In the genomic region with DNA sequence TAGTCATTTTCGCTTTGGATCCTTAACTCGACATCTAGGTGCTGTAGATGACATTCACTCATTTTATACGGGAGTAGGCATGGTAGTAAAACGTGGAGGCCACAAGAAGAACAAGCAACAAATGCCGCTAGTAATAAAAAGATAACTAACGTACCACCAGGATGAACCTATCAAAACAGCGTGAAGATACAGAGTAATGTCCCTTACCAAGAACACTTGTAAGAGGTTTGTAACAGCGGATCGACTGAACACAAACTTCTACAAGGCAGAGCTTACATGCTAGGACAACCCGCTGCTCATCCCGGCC, we compare ENCODE assay signal across 8 cellular contexts. TPM values are rescaled to one million over a fixed set of nuclear protein-coding genes. Genes with fewer than 3 reads are reported as not detected.
DNase-seq lines count a peak whose midpoint lies in the region; ATAC-seq and TF ChIP-seq lines count a peak whose summit lies in the region.

No MANE protein-coding gene starts in this region.

- DNase-seq in NT2/D1 (ENCODE audit: low read depth, low spot score) (no peak), epithelial cell of esophagus (ENCODE audit: low read depth) (peak; percentile 2), osteoblast (ENCODE audit: insufficient read length, low spot score, missing footprints) (peak; percentile 64), NCI-H69 (lab: John Stamatoyannopoulos, UW) (no peak)
- DNase-seq in stimulated activated CD4-positive, alpha-beta T cell treated with anti-CD3 and anti-CD28 coated beads, Interleukin-2, amount 100 ng/mL, for 48 hours, result no peak

- peak; percentile 13 for ATAC-seq in GM21381 (IDR thresholded peaks at IDR 0.05; ENCODE audit: unreplicated experiment)
- ATAC-seq in HG03460 (IDR thresholded peaks at IDR 0.05; ENCODE audit: unreplicated experiment), result no peak
- no peak for ATAC-seq in GM21619 (IDR thresholded peaks at IDR 0.05; ENCODE audit: unreplicated experiment)

- H3K27me3 ChIP-seq in NT2/D1 (ENCODE audit: insufficient read depth, insufficient read length) (no peaks in the 10 kb centered on the region), osteoblast (ENCODE audit: insufficient read depth, low read length) (no peaks in the 10 kb centered on the region)

- peak overlapping the region; percentile 90 for H3K27ac ChIP-seq in osteoblast (ENCODE audit: low read depth, low read length)

- peaks cover 63% of the 10 kb centered on the region for H3K79me2 ChIP-seq in osteoblast (ENCODE audit: insufficient read depth, low read length)

- H3K9me3 ChIP-seq in NT2/D1 (ENCODE audit: insufficient read depth, low read length) (peaks cover 11% of the 10 kb centered on the region; the same call in 1 of the 2 replicates), osteoblast (ENCODE audit: low read depth, low read length) (no peaks in the 10 kb centered on the region)

- TF ChIP-seq CTCF in epithelial cell of esophagus (IDR thresholded peaks at IDR 0.05; ENCODE audit: insufficient read depth, low read depth, low read length, missing control alignments) (no peak), osteoblast (IDR thresholded peaks at IDR 0.05; ENCODE audit: extremely low read depth, low read depth, low read length) (no peak)

- peaks cover 13% of the 10 kb centered on the region for H3K36me3 ChIP-seq in NT2/D1 (ENCODE audit: insufficient read depth, insufficient read length, low read length)
- H3K36me3 ChIP-seq in osteoblast (ENCODE audit: insufficient read depth, low read length), result no peaks in the 10 kb centered on the region

- H3K4me3 ChIP-seq in NT2/D1 (ENCODE audit: insufficient read length, low read depth) (peak overlapping the region; percentile 91), epithelial cell of esophagus (ENCODE audit: low read length) (peak overlapping the region; percentile 81), osteoblast (ENCODE audit: insufficient read depth, low read length) (peak overlapping the region; percentile 93)

- peak overlapping the region; percentile 95 for H3K4me2 ChIP-seq in osteoblast (ENCODE audit: insufficient read depth, low read length)

- H3K9ac ChIP-seq in NT2/D1 (ENCODE audit: insufficient read length, low read depth), result peak overlapping the region; percentile 93

- H3K4me1 ChIP-seq in NT2/D1 (ENCODE audit: insufficient read depth, insufficient read length) (no peaks in the 10 kb centered on the region), osteoblast (ENCODE audit: insufficient read depth, low read length) (peaks cover 26% of the 10 kb centered on the region)

- H2AFZ ChIP-seq in osteoblast (ENCODE audit: low read length), result peak overlapping the region; percentile 100

- H4K20me1 ChIP-seq in osteoblast (ENCODE audit: insufficient read depth, low read length), result peaks cover 41% of the 10 kb centered on the region

RNA-seq across cellular contexts. Expression of gene CHORDC1, which starts 0.7 kb away (rescaled TPM):
- 17.4 and 23.6 TPM in 2 replicates for total RNA-seq in osteoblast

Comparison
In these comparisons a context has a peak if more than half of its experiments do, and no peak if none do; other contexts are left out.
1. DNase-seq: peak in epithelial cell of esophagus (single experiment) and osteoblast (single experiment); none in NT2/D1 (single experiment), NCI-H69 (single experiment) and stimulated activated CD4-positive, alpha-beta T cell treated with anti-CD3 and anti-CD28 coated beads, Interleukin-2, amount 100 ng/mL, for 48 hours (0 of 2).
2. Peak in every context shown above with its lines, with median percentiles within 50 percentile points of each other: H3K4me3 ChIP-seq.